ENCODE assay signal across 8 cellular contexts in genomic region chr15:63752075-63752684, GRCh38.
A peak's percentile ranks its signal among the peaks of the same experiment; 100 is the strongest.
DNase-seq lines count a peak whose midpoint lies in the region; FAIRE-seq and TF ChIP-seq lines count a peak whose summit lies in the region.

No MANE protein-coding gene starts in this region.

- H3K9me3 ChIP-seq in mesenchymal stem cell (ENCODE audit: control insufficient read depth, low read length): peaks cover 5% of the 10 kb centered on the region

- H2AK5ac ChIP-seq in mesenchymal stem cell (ENCODE audit: low read length, severe bottlenecking): no peak overlapping the region

- 100% methylated on average over 2 of the region's 4 CpGs for WGBS in mesenchymal stem cell

- peaks cover 6 to 80% of the 10 kb centered on the region in 2 experiments for H3K36me3 ChIP-seq in mesenchymal stem cell (ENCODE audit: control insufficient read depth in 1 of 2, insufficient read depth in 2 of 2, low read depth in 1 of 2, low read length in 2 of 2)

- H4K8ac ChIP-seq in mesenchymal stem cell (ENCODE audit: low read length): no peak overlapping the region

- H2BK120ac ChIP-seq in mesenchymal stem cell (ENCODE audit: low read depth, low read length): no peak overlapping the region

- H3K14ac ChIP-seq in mesenchymal stem cell (ENCODE audit: low read length in 2 of 2): no peak overlapping the region

- no peaks in the 10 kb centered on the region for H3K4me1 ChIP-seq in mesenchymal stem cell (ENCODE audit: control insufficient read depth, insufficient read depth, low read depth, low read length)

- H3K27ac ChIP-seq in mesenchymal stem cell (ENCODE audit: low read length, poor library complexity, severe bottlenecking): no peak overlapping the region

- no peak overlapping the region for H3K18ac ChIP-seq in mesenchymal stem cell (ENCODE audit: low read depth in 1 of 2, low read length in 2 of 2)

- no peaks in the 10 kb centered on the region for H3K27me3 ChIP-seq in mesenchymal stem cell (ENCODE audit: control insufficient read depth in 1 of 2, insufficient read depth in 1 of 2, low read length in 2 of 2)

- no peak overlapping the region for H3K9ac ChIP-seq in mesenchymal stem cell (ENCODE audit: low read length)

- H4K91ac ChIP-seq in mesenchymal stem cell (ENCODE audit: low read length): no peak overlapping the region

- H3K4ac ChIP-seq in mesenchymal stem cell (ENCODE audit: low read depth in 1 of 2, low read length in 2 of 2): no peak overlapping the region

- H3K23ac ChIP-seq in mesenchymal stem cell (ENCODE audit: low read length in 2 of 2): no peak overlapping the region

- TF ChIP-seq CTCF in NB4 (IDR thresholded peaks at IDR 0.05; ENCODE audit: low read depth, low read length): peak; percentile 57

- no peak overlapping the region for H2BK5ac ChIP-seq in mesenchymal stem cell (ENCODE audit: low read depth, low read length, poor library complexity, severe bottlenecking)

- no peak overlapping the region for H2BK15ac ChIP-seq in mesenchymal stem cell (ENCODE audit: low read depth, poor library complexity, severe bottlenecking)

- TF ChIP-seq POLR2A in NB4 (IDR thresholded peaks at IDR 0.05; ENCODE audit: extremely low read depth, insufficient read length): no peak

- H2BK12ac ChIP-seq in mesenchymal stem cell (ENCODE audit: low read length in 2 of 2): no peak overlapping the region

- no peak overlapping the region for H3K4me2 ChIP-seq in mesenchymal stem cell (ENCODE audit: low read length, poor library complexity, severe bottlenecking)

- H3K4me3 ChIP-seq in NB4 (ENCODE audit: low read depth, low read length) (no peak overlapping the region), mesenchymal stem cell (ENCODE audit: insufficient read depth in 1 of 2, low read depth in 1 of 2, low read length in 2 of 2) (no peak overlapping the region)

- H3K79me1 ChIP-seq in mesenchymal stem cell (replicated peaks; ENCODE audit: low read length, poor library complexity, severe bottlenecking): peaks cover 2% of the 10 kb centered on the region

- no peak overlapping the region for H2AFZ ChIP-seq in mesenchymal stem cell (ENCODE audit: low read depth, low read length)

- FAIRE-seq in urothelium cell line (lab: Jason Lieb, UNC): no peak

- peak in 5 of 6 experiments; percentile 4 to 65 (median 41) for DNase-seq in stimulated activated naive CD4-positive, alpha-beta T cell (lab: John Stamatoyannopoulos, UW)
- no peak for DNase-seq in stimulated activated naive CD4-positive, alpha-beta T cell treated with Interleukin-2 at 50 U/mL for 16 hours (lab: John Stamatoyannopoulos, UW)
- DNase-seq in NB4 (ENCODE audit: low read depth) (peak; percentile 70), SW480 (ENCODE audit: low spot score) (peak; percentile 66), mesenchymal stem cell (peak; percentile 63), urothelium cell line (ENCODE audit: low spot score) (peak; percentile 54), NCI-H128 (lab: John Stamatoyannopoulos, UW; ENCODE audit: unreplicated experiment) (no peak)
- DNase-seq in effector CD4-positive, alpha-beta T cell: peak; percentile 22

Comparison
In these comparisons a context has a peak if more than half of its experiments do, and no peak if none do; other contexts are left out.
1. DNase-seq: peak in stimulated activated naive CD4-positive, alpha-beta T cell (5 of 6), NB4 (single experiment), SW480 (single experiment), effector CD4-positive, alpha-beta T cell (single experiment), mesenchymal stem cell (single experiment) and urothelium cell line (single experiment); none in stimulated activated naive CD4-positive, alpha-beta T cell treated with Interleukin-2 at 50 U/mL for 16 hours (single experiment) and NCI-H128 (single experiment).